8 cellular contexts compared by ENCODE assay signal in the genomic region with DNA sequence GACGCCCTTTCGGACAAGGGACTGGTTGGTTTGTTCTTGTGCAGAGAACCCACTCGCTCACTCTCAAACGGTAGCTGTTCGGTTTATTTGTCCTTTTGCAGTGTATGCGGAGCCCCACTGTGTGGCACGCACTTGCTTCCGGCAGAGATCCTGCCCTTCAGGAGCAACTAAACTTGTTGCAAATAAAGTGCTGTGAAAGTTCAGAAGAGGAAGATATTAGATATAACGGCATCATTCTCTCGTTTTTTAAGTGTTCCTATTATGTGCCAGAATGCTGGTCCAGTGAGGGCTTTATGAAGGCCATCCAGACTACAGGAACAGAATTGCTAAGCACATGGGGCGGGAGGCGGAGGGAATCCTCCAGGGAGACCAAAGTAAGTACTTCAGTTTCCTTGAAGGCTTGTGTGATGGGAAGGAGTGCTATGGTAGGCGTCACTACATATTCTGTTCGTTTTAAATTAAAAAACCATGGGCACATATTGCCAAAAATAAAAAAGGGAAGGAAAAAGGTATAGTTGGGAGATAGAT. TPM values are rescaled to one million over a fixed set of nuclear protein-coding genes. Genes with fewer than 3 reads are reported as not detected.
DNase-seq lines count a peak whose midpoint lies in the region; ATAC-seq and TF ChIP-seq lines count a peak whose summit lies in the region.

No MANE protein-coding gene starts in this region.

- no peaks in the 10 kb centered on the region for H3K27me3 Mint-ChIP-seq in CD4-positive, alpha-beta T cell
- H3K27me3 Mint-ChIP-seq in type B pancreatic cell = no peaks in the 10 kb centered on the region

- TSS peak; percentile 95 for BruUV-seq in Panc1 (replicated peaks; lab: Mats Ljungman, UMichigan)

- peak overlapping the region; percentile 98 for H3K4me3 Mint-ChIP-seq in CD4-positive, alpha-beta T cell
- H3K4me3 Mint-ChIP-seq in type B pancreatic cell = peak overlapping the region; percentile 96

- no peaks in the 10 kb centered on the region for H3K9me3 Mint-ChIP-seq in CD4-positive, alpha-beta T cell
- no peaks in the 10 kb centered on the region for H3K9me3 Mint-ChIP-seq in type B pancreatic cell

- peaks cover 80% of the 10 kb centered on the region for H3K4me1 Mint-ChIP-seq in CD4-positive, alpha-beta T cell (ENCODE audit: low read depth)
- peaks cover 26% of the 10 kb centered on the region for H3K4me1 Mint-ChIP-seq in type B pancreatic cell (ENCODE audit: unreplicated experiment)

- intact Hi-C loops in CD4-positive, alpha-beta T cell (cut with DNase I, micrococcal nuclease) = loop anchor here (2.0 to 10.0 kb wide), 5 partner anchors 42 to 1742 kb away; partner anchors contain the start of genes CHUK (in 2 of the 2), COX15 (in 1 of the 2), CUTC (in 1 of the 2) and HPS1 (in 1 of the 2)
- intact Hi-C loops in Panc1 (cut with micrococcal nuclease; ENCODE audit: unreplicated experiment) = loop anchor here (10.0 kb wide), 1 partner anchor 342 kb away; no protein-coding TSS in a partner anchor

- 0% methylated on average over 14 of the region's 14 CpGs for WGBS in lung, 2 donors

- peaks cover 27% of the 10 kb centered on the region for H3K4me1 ChIP-seq in Panc1 (ENCODE audit: control insufficient read depth, insufficient read depth, low read length)
- peaks cover 6% of the 10 kb centered on the region in 2 donors for H3K4me1 ChIP-seq in lung (ENCODE audit: control insufficient read depth in 2 of 2, insufficient read depth in 2 of 2, low read length in 2 of 2)

- DNase-seq in CD4-positive, alpha-beta T cell = no peak
- DNase-seq in Panc1 (ENCODE audit: low read depth, low spot score) = no peak
- DNase-seq in dedifferentiated amniotic fluid mesenchymal stem cell (ENCODE audit: extremely low spot score) = peak; percentile 42
- DNase-seq in lung (ENCODE audit: low spot score) = peak; percentile 35
- no peak for DNase-seq in type B pancreatic cell (ENCODE audit: extremely low spot score, unreplicated experiment)
- DNase-seq in HuH-7 (ENCODE audit: low spot score) = no peak

- no peaks in the 10 kb centered on the region for H3K9me3 ChIP-seq in CD4-positive, alpha-beta T cell (ENCODE audit: control insufficient read depth, low read length)
- H3K9me3 ChIP-seq in Panc1 (ENCODE audit: control insufficient read depth, insufficient read depth, low read depth, low read length) (no peaks in the 10 kb centered on the region), lung (ENCODE audit: control insufficient read depth in 2 of 2, insufficient read depth in 1 of 2, low read length in 1 of 2) (no peaks in the 10 kb centered on the region)

- peak; percentile 65 for ATAC-seq in CD4-positive, alpha-beta T cell (ENCODE audit: poor library complexity)
- ATAC-seq in GM18868 (IDR thresholded peaks at IDR 0.05; ENCODE audit: unreplicated experiment) (peak; percentile 50), HG03064 (IDR thresholded peaks at IDR 0.05; ENCODE audit: low read depth, unreplicated experiment) (peak; percentile 53), Panc1 (peak; percentile 77), lung (ENCODE audit: insufficient read depth, low FRiP score) (peak; percentile 65)

- POLR2A ChIA-PET in CD4-positive, alpha-beta T cell (lab: Charles Lee) = interaction anchor here (0.6 to 1.5 kb wide), 3 partner anchors 14 to 21 kb away, joined by 3 to 5 read pairs (median 3); no protein-coding TSS in a partner anchor
- POLR2A ChIA-PET in Panc1 (lab: Charles Lee) = no interaction called here

- CTCF ChIA-PET in CD4-positive, alpha-beta T cell (lab: Charles Lee) = no interaction called here
- CTCF ChIA-PET in Panc1 (lab: Charles Lee) = no interaction called here

- H3K27me3 ChIP-seq in CD4-positive, alpha-beta T cell (ENCODE audit: control insufficient read depth, insufficient read depth, low read length) = no peaks in the 10 kb centered on the region
- H3K27me3 ChIP-seq in Panc1 (ENCODE audit: control insufficient read depth, insufficient read depth, low read length) = no peaks in the 10 kb centered on the region
- no peaks in the 10 kb centered on the region for H3K27me3 ChIP-seq in lung (ENCODE audit: control insufficient read depth, insufficient read depth)

- peaks cover 65% of the 10 kb centered on the region for H3K36me3 Mint-ChIP-seq in CD4-positive, alpha-beta T cell (ENCODE audit: low read depth)
- peaks cover 22% of the 10 kb centered on the region for H3K36me3 Mint-ChIP-seq in type B pancreatic cell

- in situ Hi-C loops in Panc1 (cut with HindIII; ENCODE audit: low pct_unique_long_range_greater_than_20kb, low sequenced_read_pairs) = no loop called here

- no peak for TF ChIP-seq CTCF in CD4-positive, alpha-beta T cell (IDR thresholded peaks at IDR 0.05)
- TF ChIP-seq CTCF in Panc1 (IDR thresholded peaks at IDR 0.05) = no peak
- no peak for TF ChIP-seq CTCF in lung (IDR thresholded peaks at IDR 0.05; ENCODE audit: control extremely low read depth, extremely low read depth)
- TF ChIP-seq CTCF in type B pancreatic cell (conservative IDR thresholded peaks at IDR 0.05) = no peak

- peak overlapping the region; percentile 92 for H3K27ac Mint-ChIP-seq in CD4-positive, alpha-beta T cell
- peak overlapping the region; percentile 91 for H3K27ac Mint-ChIP-seq in type B pancreatic cell

- peaks cover 64% of the 10 kb centered on the region for H3K36me3 ChIP-seq in Panc1 (ENCODE audit: control insufficient read depth, insufficient read depth, low read length)
- peaks cover 7 to 12% of the 10 kb centered on the region in 2 donors for H3K36me3 ChIP-seq in lung (ENCODE audit: control insufficient read depth in 2 of 2, insufficient read depth in 2 of 2, low read length in 2 of 2)

- H3K4me3 ChIP-seq in Panc1 (ENCODE audit: low read depth in 2 of 2, low read length in 2 of 2) (peak overlapping the region; percentile 90 to 97), lung (peak overlapping the region; percentile 64)

- H3K27ac ChIP-seq in CD4-positive, alpha-beta T cell (ENCODE audit: low read depth, low read length) = peak overlapping the region; percentile 81
- H3K27ac ChIP-seq in Panc1 (ENCODE audit: low read length) = peak overlapping the region; percentile 98
- peak overlapping the region; percentile 70 to 87 for H3K27ac ChIP-seq in lung (ENCODE audit: low read depth in 1 of 2, low read length in 1 of 2)

RNA-seq across cellular contexts. Expression of gene ERLIN1, which starts 0.5 kb away (rescaled TPM):
- 1 to 10 TPM; 1.5 to 2.9 TPM for total RNA-seq in CD4-positive, alpha-beta T cell
- total RNA-seq in Panc1 (2021; ENCODE audit: unreplicated experiment) = 79.8 TPM
- polyA plus RNA-seq in Panc1 (2012; ENCODE audit: insufficient read length) = 56.4 TPM
- 10 to 100 TPM; 24.6 to 29.9 TPM for total RNA-seq in lung
- 10 to 100 TPM in 1 of 2 donors, 1 to 10 TPM in 1; 5.8 to 38.1 TPM for polyA plus RNA-seq in lung
- 28.6 and 37.1 TPM in 2 replicates for total RNA-seq in type B pancreatic cell (ENCODE audit: low replicate concordance)

RNA-seq across cellular contexts. Expression of gene CHUK, which starts 43.1 kb away (rescaled TPM):
- total RNA-seq in CD4-positive, alpha-beta T cell = 10 to 100 TPM in 1 of 2 experiments, 1 to 10 TPM in 1; 9.7 to 13.6 TPM
- total RNA-seq in Panc1 (2021; ENCODE audit: unreplicated experiment) (36.3 TPM), lung (10 to 100 TPM; 19.6 to 27.8 TPM), type B pancreatic cell (ENCODE audit: low replicate concordance) (18.5 and 20.1 TPM in 2 replicates)
- 18.0 TPM for polyA plus RNA-seq in Panc1 (2012; ENCODE audit: insufficient read length)
- polyA plus RNA-seq in lung = 10 to 100 TPM; 11.1 to 19.3 TPM

Comparison
In these comparisons a context has a peak if more than half of its experiments do, and no peak if none do; other contexts are left out.
1. DNase-seq: peak in dedifferentiated amniotic fluid mesenchymal stem cell (single experiment) and lung (single experiment); none in CD4-positive, alpha-beta T cell (0 of 10), Panc1 (single experiment), type B pancreatic cell (single experiment) and HuH-7 (single experiment).
2. Peak in every context shown above with its lines, with median percentiles within 50 percentile points of each other: ATAC-seq and H3K27ac ChIP-seq.